ENCODE assay signal across 11 cellular contexts in genomic region chr3:72413228-72413627, GRCh38. TPM values are rescaled to one million over a fixed set of nuclear protein-coding genes. Genes with fewer than 3 reads are reported as not detected.
DNase-seq lines count a peak whose midpoint lies in the region; ATAC-seq, FAIRE-seq and TF ChIP-seq lines count a peak whose summit lies in the region.
"Had no signal": no experiment of that assay in that cellular context is flagged by ENCODE, and none has a peak within 500 bp of the region (broad histone marks: within the 10 kb centered on the region; RNA-seq: fewer than 3 reads in every experiment).

No MANE protein-coding gene starts in this region.

- no peak for TF ChIP-seq CTCF in bronchial epithelial cell (IDR thresholded peaks at IDR 0.05; ENCODE audit: insufficient read depth, low read length, severe bottlenecking)
- TF ChIP-seq CTCF in A673 (conservative IDR thresholded peaks at IDR 0.05; ENCODE audit: low read depth, low read length): no peak

- POLR2A ChIA-PET in A673 (lab: Charles Lee; ENCODE audit: low non-redundant PET): no interaction called here

- ATAC-seq in activated naive CD4-positive, alpha-beta T cell treated with anti-CD3 and anti-CD28 coated beads, Interleukin-2, amount 50 U/mL, for 72 hours: peak; percentile 93 to 97
- ATAC-seq in left ventricle myocardium superior: peak; percentile 82

- peaks cover 0 to 19% of the 10 kb centered on the region in 2 donors for H3K36me3 Mint-ChIP-seq in activated naive CD4-positive, alpha-beta T cell treated with anti-CD3 and anti-CD28 coated beads, Interleukin-2, amount 50 U/mL, for 72 hours

- no peak for FAIRE-seq in bronchial epithelial cell (lab: Jason Lieb, UNC)

- H3K9me3 ChIP-seq in A673 (ENCODE audit: low read depth, low read length, poor library complexity, severe bottlenecking): no peaks in the 10 kb centered on the region

- DNase-seq in activated naive CD4-positive, alpha-beta T cell treated with anti-CD3 and anti-CD28 coated beads, Interleukin-2, amount 50 U/mL, for 72 hours (ENCODE audit: low spot score in 2 of 2): no peak
- DNase-seq in activated naive CD4-positive, alpha-beta T cell treated with Interleukin-2 at 50 U/mL for 16 hours: no peak
- DNase-seq in bronchial epithelial cell (ENCODE audit: low read depth) (peak; percentile 57), left ventricle myocardium superior (no peak), superior temporal gyrus (ENCODE audit: extremely low spot score) (peak; percentile 87), SIG-M5 treated with dmso at 0.1 percent for 504 hours (lab: John Stamatoyannopoulos, UW; ENCODE audit: unreplicated experiment) (no peak), A673 (ENCODE audit: low spot score) (no peak), C1 segment of cervical spinal cord (lab: John Stamatoyannopoulos, UW) (no peak)
- DNase-seq: islet precursor cell, NCI-H2081 treated with DMSO at 0.1 percent for 48 hours, nephron progenitor cell had no signal

- H3K27me3 ChIP-seq in bronchial epithelial cell (ENCODE audit: control insufficient read depth, insufficient read depth, low read length) (no peaks in the 10 kb centered on the region), A673 (replicated peaks; ENCODE audit: insufficient read depth, low read depth, low read length, poor library complexity) (no peaks in the 10 kb centered on the region)

- CTCF ChIA-PET in A673 (lab: Charles Lee): no interaction called here

- H3K36me3 ChIP-seq in bronchial epithelial cell (ENCODE audit: control insufficient read depth, insufficient read depth, low read length) (no peaks in the 10 kb centered on the region), A673 (ENCODE audit: insufficient read depth, low read length, poor library complexity, severe bottlenecking) (no peaks in the 10 kb centered on the region)

- intact Hi-C loops in left ventricle myocardium superior (cut with micrococcal nuclease): no loop called here
- intact Hi-C loops in A673 (cut with micrococcal nuclease; ENCODE audit: unreplicated experiment): no loop called here

- H3K27ac ChIP-seq in A673 (ENCODE audit: low read depth, low read length, poor library complexity, severe bottlenecking): no peak overlapping the region

- no TSS peak for BruUV-seq in A673 (replicated peaks; lab: Mats Ljungman, UMichigan)

- H3K4me3 ChIP-seq in bronchial epithelial cell (ENCODE audit: low read depth, low read length) (no peak overlapping the region), A673 (ENCODE audit: low read depth, low read length, poor library complexity, severe bottlenecking) (no peak overlapping the region)

- H3K9me3 Mint-ChIP-seq in activated naive CD4-positive, alpha-beta T cell treated with anti-CD3 and anti-CD28 coated beads, Interleukin-2, amount 50 U/mL, for 72 hours: peaks cover 0 to 5% of the 10 kb centered on the region in 2 donors

- H3K27ac Mint-ChIP-seq in activated naive CD4-positive, alpha-beta T cell treated with anti-CD3 and anti-CD28 coated beads, Interleukin-2, amount 50 U/mL, for 72 hours: peak overlapping the region; percentile 21 to 55
- H3K27ac Mint-ChIP-seq: nephron progenitor cell had no signal

- H3K4me1 ChIP-seq in A673 (ENCODE audit: insufficient read depth, low read length, poor library complexity, severe bottlenecking): no peaks in the 10 kb centered on the region

RNA-seq across cellular contexts. Expression of gene RYBP, which starts 33.2 kb away (rescaled TPM):
- total RNA-seq in activated naive CD4-positive, alpha-beta T cell treated with anti-CD3 and anti-CD28 coated beads, Interleukin-2, amount 50 U/mL, for 72 hours: 10 to 100 TPM; 15.9 to 36.6 TPM
- 6.1 TPM in 2 replicates for total RNA-seq in bronchial epithelial cell
- total RNA-seq in left ventricle myocardium superior: 6.5 TPM
- total RNA-seq in A673 (2021): 6.7 and 7.5 TPM in 2 replicates

Comparison
In these comparisons a context has a peak if more than half of its experiments do, and no peak if none do; other contexts are left out.
1. DNase-seq: peak in bronchial epithelial cell (single experiment) and superior temporal gyrus (single experiment); none in activated naive CD4-positive, alpha-beta T cell treated with anti-CD3 and anti-CD28 coated beads, Interleukin-2, amount 50 U/mL, for 72 hours (0 of 2), activated naive CD4-positive, alpha-beta T cell treated with Interleukin-2 at 50 U/mL for 16 hours (single experiment), left ventricle myocardium superior (single experiment), SIG-M5 treated with dmso at 0.1 percent for 504 hours (single experiment), A673 (single experiment) and C1 segment of cervical spinal cord (0 of 14).